Comparison of ENCODE assay signal across 18 cellular contexts in the genomic region with DNA sequence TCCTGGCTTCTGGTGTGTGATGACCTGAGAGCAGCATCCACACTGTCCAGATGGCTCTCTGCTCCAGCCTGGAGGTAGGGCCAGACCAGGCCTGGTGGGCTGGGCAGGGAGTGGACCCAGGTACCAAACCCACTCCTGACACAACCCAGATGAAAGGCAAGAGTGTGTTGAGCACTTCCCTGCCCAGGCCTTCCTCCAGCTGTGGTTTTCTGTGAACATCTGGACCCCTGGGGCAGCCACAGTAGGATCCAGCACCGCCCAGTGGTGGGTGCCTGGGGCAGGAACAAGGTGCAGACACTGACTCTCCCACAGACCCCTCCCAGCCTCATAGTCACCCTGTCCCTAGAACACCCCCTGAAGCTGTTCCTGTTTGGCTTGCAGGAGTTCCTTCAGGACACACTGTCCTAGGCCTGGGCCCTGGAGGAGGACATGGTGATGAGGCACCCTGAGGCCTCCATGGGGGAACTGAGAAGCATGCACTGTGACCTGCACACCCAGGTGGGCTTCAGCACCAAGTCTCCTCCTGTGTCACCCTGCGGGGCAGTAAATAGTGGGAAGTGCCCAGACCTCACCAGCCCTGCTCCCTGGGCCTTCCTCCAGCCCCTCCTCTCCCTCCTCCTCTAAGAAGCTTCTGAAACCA. TPM values are rescaled to one million over a fixed set of nuclear protein-coding genes. Genes with fewer than 3 reads are reported as not detected.
DNase-seq lines count a peak whose midpoint lies in the region; ATAC-seq and TF ChIP-seq lines count a peak whose summit lies in the region.
"Had no signal": no experiment of that assay in that cellular context is flagged by ENCODE, and none has a peak within 500 bp of the region (broad histone marks: within the 10 kb centered on the region; RNA-seq: fewer than 3 reads in every experiment).

No MANE protein-coding gene starts in this region.

- CTCF ChIA-PET in HEK293 (lab: Yijun Ruan, JAX), result interaction anchor here (0.5 kb wide), 1 partner anchor 238 kb away, joined by 3 read pairs; no protein-coding TSS in a partner anchor

- H3K9me3 ChIP-seq in HEK293 (ENCODE audit: control insufficient read depth, insufficient read depth, low read depth, low read length), result no peaks in the 10 kb centered on the region
- H3K9me3 ChIP-seq in WERI-Rb-1 (ENCODE audit: severe bottlenecking), result no peaks in the 10 kb centered on the region
- H3K9me3 ChIP-seq in iPS-15b (ENCODE audit: control insufficient read depth, insufficient read depth, low read length), result no peaks in the 10 kb centered on the region
- H3K9me3 ChIP-seq: Caco-2, HAP-1 had no signal

- H3K36me3 ChIP-seq in HEK293 (ENCODE audit: control insufficient read depth in 2 of 2, insufficient read depth in 1 of 2, low read length in 2 of 2) (no peaks in the 10 kb centered on the region), WERI-Rb-1 (no peaks in the 10 kb centered on the region), iPS-15b (ENCODE audit: control insufficient read depth, insufficient read depth, low read length) (no peaks in the 10 kb centered on the region)
- H3K36me3 ChIP-seq: HAP-1 had no signal

- H3K4me1 ChIP-seq in HEK293 (ENCODE audit: control insufficient read depth, insufficient read depth, low read length) (no peaks in the 10 kb centered on the region), iPS-15b (ENCODE audit: control insufficient read depth, insufficient read depth, low read length) (no peaks in the 10 kb centered on the region)
- H3K4me1 ChIP-seq: Caco-2, HAP-1 had no signal

- no peak for TF ChIP-seq CTCF in HEK293 (tag by site-specific recombination; IDR thresholded peaks at IDR 0.05)
- 0 out of 2 replicates have a peak, but pooled peaks have one; percentile 0 for TF ChIP-seq CTCF in WERI-Rb-1 (IDR thresholded peaks at IDR 0.05; ENCODE audit: low read depth, low read length)
- TF ChIP-seq CTCF in progenitor cell of endocrine pancreas (IDR thresholded peaks at IDR 0.05; ENCODE audit: unreplicated experiment), result no peak

- in situ Hi-C loops in KBM-7 (cut with MboI; ENCODE audit: low pct_unique_long_range_greater_than_20kb, low sequenced_read_pairs), result no loop called here

- H3K27ac ChIP-seq in HEK293 (ENCODE audit: extremely low read depth, low read depth, low read length) (no peak overlapping the region), WERI-Rb-1 (no peak overlapping the region)

- DNase-seq in WERI-Rb-1 (no peak), progenitor cell of endocrine pancreas (ENCODE audit: low spot score, unreplicated experiment) (no peak), COR-L47 (lab: John Stamatoyannopoulos, UW) (no peak), KBM-7 (no peak), DMS153 (lab: John Stamatoyannopoulos, UW) (no peak)
- DNase-seq: C1 segment of cervical spinal cord; Caco-2; CD4-positive, alpha-beta memory T cell; DMS79; GDM1; GOT3 had no signal

- no peaks in the 10 kb centered on the region for H3K36me3 Mint-ChIP-seq in progenitor cell of endocrine pancreas (ENCODE audit: insufficient read depth)
- H3K36me3 Mint-ChIP-seq: CD4-positive, alpha-beta memory T cell had no signal

- H3K4me3 ChIP-seq in HEK293 (ENCODE audit: low read depth, low read length), result no peak overlapping the region
- no peak overlapping the region for H3K4me3 ChIP-seq in WERI-Rb-1 (ENCODE audit: low read depth, low read length)
- H3K4me3 ChIP-seq in iPS-15b (ENCODE audit: low read depth, low read length), result no peak overlapping the region
- H3K4me3 ChIP-seq: GM12878, HAP-1 had no signal

- H3K9me3 Mint-ChIP-seq in progenitor cell of endocrine pancreas (ENCODE audit: low read depth), result no peaks in the 10 kb centered on the region

- peak overlapping the region; percentile 50 for H3K9ac ChIP-seq in iPS-15b (ENCODE audit: low read depth, low read length)

- H3K27me3 ChIP-seq in WERI-Rb-1 (ENCODE audit: insufficient read depth, low read depth, severe bottlenecking) (peaks cover 97% of the 10 kb centered on the region), iPS-15b (ENCODE audit: control insufficient read depth, insufficient read depth, low read length) (no peaks in the 10 kb centered on the region)

- H3K4me3 Mint-ChIP-seq in progenitor cell of endocrine pancreas (ENCODE audit: low read depth), result no peak overlapping the region
- H3K4me3 Mint-ChIP-seq: CD4-positive, alpha-beta memory T cell had no signal

- ATAC-seq in GM21619 (IDR thresholded peaks at IDR 0.05; ENCODE audit: unreplicated experiment), result no peak

- H3K27me3 Mint-ChIP-seq in progenitor cell of endocrine pancreas, result peaks cover 2% of the 10 kb centered on the region

- no peaks in the 10 kb centered on the region for H3K4me1 Mint-ChIP-seq in progenitor cell of endocrine pancreas (ENCODE audit: low read depth)
- H3K4me1 Mint-ChIP-seq: CD4-positive, alpha-beta memory T cell had no signal

- POLR2A ChIA-PET in HEK293 (lab: Yijun Ruan, JAX), result no interaction called here

- H3K27ac Mint-ChIP-seq in progenitor cell of endocrine pancreas, result peak overlapping the region; percentile 67
- H3K27ac Mint-ChIP-seq: CD4-positive, alpha-beta memory T cell had no signal

TF ChIP-seq in HEK293, 187 proteins besides CTCF, POLR2A, EP300 and RAD21:
- TF ChIP-seq ZNF623 (tag by site-specific recombination; IDR thresholded peaks at IDR 0.05) (no peak), ZIC2 (tag by site-specific recombination; IDR thresholded peaks at IDR 0.05) (peak; percentile 73)

RNA-seq across cellular contexts. Expression of gene UBD, which starts 28.7 kb away (rescaled TPM):
- 1.9 and 2.6 TPM in 2 replicates for total RNA-seq in progenitor cell of endocrine pancreas
- total RNA-seq: A172; A673; CD4-positive, alpha-beta memory T cell had no signal

RNA-seq across cellular contexts. Expression of gene MAS1L, which starts 43.0 kb away (rescaled TPM):
- total RNA-seq in progenitor cell of endocrine pancreas, result not detected in 2 replicates
- total RNA-seq: A172; A673; Caco-2; CD4-positive, alpha-beta memory T cell; GM12878 had no signal

RNA-seq across cellular contexts. Expression of gene OR2H2, which starts 54.1 kb away (rescaled TPM):
- not detected in 2 replicates for total RNA-seq in progenitor cell of endocrine pancreas
- total RNA-seq: A172; A673; Caco-2; CD4-positive, alpha-beta memory T cell; GM12878 had no signal
